Comparison of ENCODE assay signal across 11 cellular contexts in genomic region chr6:7899046-7899888, GRCh38. TPM values are rescaled to one million over a fixed set of nuclear protein-coding genes. Genes with fewer than 3 reads are reported as not detected.
A peak's percentile ranks its signal among the peaks of the same experiment; 100 is the strongest.
DNase-seq lines count a peak whose midpoint lies in the region; ATAC-seq and TF ChIP-seq lines count a peak whose summit lies in the region.
"Had no signal": no experiment of that assay in that cellular context is flagged by ENCODE, and none has a peak within 500 bp of the region (broad histone marks: within the 10 kb centered on the region; RNA-seq: fewer than 3 reads in every experiment).

No MANE protein-coding gene starts in this region.

- H3K27me3 ChIP-seq in aorta (ENCODE audit: control insufficient read depth in 1 of 2, insufficient read depth in 2 of 2, low read length in 1 of 2), result no peaks in the 10 kb centered on the region
- H3K27me3 ChIP-seq: BLaER1 had no signal

- peak; percentile 19 for ATAC-seq in stimulated activated naive CD8-positive, alpha-beta T cell treated with anti-CD3 and anti-CD28 coated beads, Interleukin-15, Interleukin-2, amounts not matched to agents 100 U/mL and 50 U/mL, for 24 hours
- ATAC-seq in aorta (ENCODE audit: low FRiP score), result no peak

- H3K4me3 ChIP-seq in LNCaP clone FGC (ENCODE audit: low read depth, low read length), result no peak overlapping the region
- no peak overlapping the region for H3K4me3 ChIP-seq in epithelial cell of esophagus (ENCODE audit: low read length)
- H3K4me3 ChIP-seq in aorta (ENCODE audit: low read length in 2 of 2), result no peak overlapping the region
- H3K4me3 ChIP-seq: BLaER1 had no signal

- H3K9me3 ChIP-seq in aorta (ENCODE audit: control insufficient read depth, low read length), result no peaks in the 10 kb centered on the region
- H3K9me3 ChIP-seq: BLaER1 had no signal

- peak; percentile 6 for DNase-seq in activated naive CD4-positive, alpha-beta T cell treated with anti-CD3 and anti-CD28 coated beads for 36 hours
- DNase-seq in activated naive CD4-positive, alpha-beta T cell treated with Interleukin-2 at 50 U/mL for 16 hours, result no peak
- DNase-seq in LNCaP clone FGC (ENCODE audit: low read depth) (no peak), epithelial cell of esophagus (ENCODE audit: low read depth) (no peak), aorta (no peak), KBM-7 (no peak)
- DNase-seq in stimulated activated naive CD8-positive, alpha-beta T cell treated with anti-CD3 and anti-CD28 coated beads, Interleukin-15, Interleukin-2, amounts not matched to agents 100 U/mL and 50 U/mL, for 24 hours, result no peak
- no peak for DNase-seq in stimulated activated naive CD4-positive, alpha-beta T cell treated with Interleukin-2 at 50 U/mL for 16 hours (lab: John Stamatoyannopoulos, UW)
- DNase-seq: activated CD4-positive, alpha-beta T cell treated with anti-CD3 and anti-CD28 coated beads for 4 hours; GOT3 had no signal

- H3K4me3 Mint-ChIP-seq in activated naive CD4-positive, alpha-beta T cell treated with anti-CD3 and anti-CD28 coated beads for 36 hours, result no peak overlapping the region

- no peaks in the 10 kb centered on the region for H3K9me3 Mint-ChIP-seq in activated naive CD4-positive, alpha-beta T cell treated with anti-CD3 and anti-CD28 coated beads for 36 hours

- peaks cover 42% of the 10 kb centered on the region for H3K36me3 Mint-ChIP-seq in activated naive CD4-positive, alpha-beta T cell treated with anti-CD3 and anti-CD28 coated beads for 36 hours (ENCODE audit: low read depth)

- peaks cover 7 to 18% of the 10 kb centered on the region in 2 donors for H3K36me3 ChIP-seq in aorta (ENCODE audit: control insufficient read depth in 1 of 2, insufficient read depth in 2 of 2, low read length in 1 of 2)

- intact Hi-C loops in activated naive CD4-positive, alpha-beta T cell treated with anti-CD3 and anti-CD28 coated beads for 36 hours (cut with micrococcal nuclease), result no loop called here
- intact Hi-C loops in aorta (cut with DNase I), result no loop called here

- H3K27me3 Mint-ChIP-seq in activated naive CD4-positive, alpha-beta T cell treated with anti-CD3 and anti-CD28 coated beads for 36 hours (ENCODE audit: low read depth), result no peaks in the 10 kb centered on the region

- in situ Hi-C loops in KBM-7 (cut with MboI; ENCODE audit: low pct_unique_long_range_greater_than_20kb, low sequenced_read_pairs), result no loop called here

- CTCF ChIA-PET in activated naive CD4-positive, alpha-beta T cell treated with anti-CD3 and anti-CD28 coated beads for 36 hours (lab: Charles Lee), result no interaction called here

- TF ChIP-seq CTCF in LNCaP clone FGC (IDR thresholded peaks at IDR 0.05; ENCODE audit: control insufficient read depth, extremely low read depth, insufficient read depth) (peak; percentile 29; the same call in 1 of the 2 replicates), epithelial cell of esophagus (IDR thresholded peaks at IDR 0.05; ENCODE audit: insufficient read depth, low read depth, low read length, missing control alignments) (peak; percentile 23)

- no peak overlapping the region for H3K27ac Mint-ChIP-seq in activated naive CD4-positive, alpha-beta T cell treated with anti-CD3 and anti-CD28 coated beads for 36 hours

- no peak overlapping the region for H3K27ac ChIP-seq in aorta (ENCODE audit: low read depth in 1 of 2, low read length in 2 of 2)
- H3K27ac ChIP-seq: BLaER1 had no signal

- no peaks in the 10 kb centered on the region for H3K4me1 ChIP-seq in aorta (ENCODE audit: control insufficient read depth in 1 of 2, insufficient read depth in 2 of 2, low read length in 2 of 2)
- H3K4me1 ChIP-seq: BLaER1 had no signal

- 80 to 84% methylated on average over 6 of the region's 6 CpGs for WGBS in aorta, 2 donors

- no peaks in the 10 kb centered on the region for H3K4me1 Mint-ChIP-seq in activated naive CD4-positive, alpha-beta T cell treated with anti-CD3 and anti-CD28 coated beads for 36 hours (ENCODE audit: low read depth)

RNA-seq across cellular contexts. Expression of gene TXNDC5, which starts 11.3 kb away (rescaled TPM):
- total RNA-seq in activated naive CD4-positive, alpha-beta T cell treated with anti-CD3 and anti-CD28 coated beads for 36 hours, result 10 to 100 TPM; 60.7 to 62.2 TPM
- 10 to 100 TPM; 94.7 to 96.7 TPM for total RNA-seq in aorta
- polyA plus RNA-seq in aorta, result 10 to 100 TPM; 62.5 to 94.0 TPM
